Comparison of ENCODE assay signal across 8 cellular contexts in genomic region chr1:24391882-24392603, GRCh38. TPM values are rescaled to one million over a fixed set of nuclear protein-coding genes. Genes with fewer than 3 reads are reported as not detected.
DNase-seq lines count a peak whose midpoint lies in the region; ATAC-seq and TF ChIP-seq lines count a peak whose summit lies in the region.

No MANE protein-coding gene starts in this region.

- ATAC-seq in GM18909 (IDR thresholded peaks at IDR 0.05; ENCODE audit: poor library complexity, unreplicated experiment) (peak; percentile 71), HG03135 (IDR thresholded peaks at IDR 0.05; ENCODE audit: unreplicated experiment) (peak; percentile 63), naive B cell (ENCODE audit: low read depth in 2 of 2) (peak; percentile 72 to 74)

- DNase-seq in NCI-H526 (lab: John Stamatoyannopoulos, UW) (peak; percentile 25 to 84), endothelial cell (ENCODE audit: low spot score) (peak; percentile 80), naive B cell (peak; percentile 42)
- peak; percentile 84 for DNase-seq in activated CD8-positive, alpha-beta memory T cell treated with anti-CD3 and anti-CD28 coated beads for 24 hours

- H3K27me3 Mint-ChIP-seq in endothelial cell (ENCODE audit: unreplicated experiment) (peaks cover 4% of the 10 kb centered on the region), naive B cell (no peaks in the 10 kb centered on the region)

- no peaks in the 10 kb centered on the region for H3K9me3 Mint-ChIP-seq in endothelial cell (ENCODE audit: unreplicated experiment)
- no peaks in the 10 kb centered on the region for H3K9me3 Mint-ChIP-seq in naive B cell

- TF ChIP-seq CTCF in C4-2B (conservative IDR thresholded peaks at IDR 0.05) (no peak; the same call in none of the 2 replicates), endothelial cell (IDR thresholded peaks at IDR 0.05; ENCODE audit: unreplicated experiment) (peak; percentile 75)

- no peaks in the 10 kb centered on the region for H3K36me3 Mint-ChIP-seq in endothelial cell (ENCODE audit: low read depth, unreplicated experiment)
- peaks cover 0 to 5% of the 10 kb centered on the region in 2 donors for H3K36me3 Mint-ChIP-seq in naive B cell

- H3K27ac ChIP-seq in C4-2B: peak overlapping the region; percentile 79
- H3K27ac ChIP-seq in temporal lobe (ENCODE audit: low read depth, low read length): peak overlapping the region; percentile 44

- H3K4me1 Mint-ChIP-seq in endothelial cell (ENCODE audit: unreplicated experiment): peaks cover 36% of the 10 kb centered on the region
- peaks cover 26 to 32% (median 30%) of the 10 kb centered on the region in 3 donors for H3K4me1 Mint-ChIP-seq in naive B cell

- no peak overlapping the region for H3K4me3 Mint-ChIP-seq in endothelial cell (ENCODE audit: unreplicated experiment)
- peak overlapping the region in 7 of 8 donors; percentile 31 to 83 (median 73) for H3K4me3 Mint-ChIP-seq in naive B cell

- H3K27ac Mint-ChIP-seq in endothelial cell (ENCODE audit: unreplicated experiment) (peak overlapping the region; percentile 85), naive B cell (peak overlapping the region; percentile 91 to 100 (median 96))

RNA-seq across cellular contexts. Expression of gene STPG1, which starts 21.5 kb away (rescaled TPM):
- total RNA-seq in endothelial cell (ENCODE audit: unreplicated experiment) (10.0 TPM), temporal lobe (2.5 TPM)
- 1 to 10 TPM; 3.1 to 8.7 (median 3.9) TPM for polyA plus RNA-seq in naive B cell (ENCODE audit: low read depth in 6 of 6)

RNA-seq across cellular contexts. Expression of gene NIPAL3, which starts 23.6 kb away (rescaled TPM):
- total RNA-seq in endothelial cell (ENCODE audit: unreplicated experiment): 9.4 TPM
- polyA plus RNA-seq in naive B cell (ENCODE audit: low read depth in 6 of 6): 10 to 100 TPM; 18.3 to 39.8 (median 26.4) TPM
- 8.1 TPM for total RNA-seq in temporal lobe

Comparison
In these comparisons a context has a peak if more than half of its experiments do, and no peak if none do; other contexts are left out.
1. Peak in every context shown above with its lines: DNase-seq, ATAC-seq and H3K27ac ChIP-seq.